ENCODE assay signal across 28 cellular contexts in genomic region chr16:25279491-25279890, GRCh38. TPM values are rescaled to one million over a fixed set of nuclear protein-coding genes. Genes with fewer than 3 reads are reported as not detected.
DNase-seq lines count a peak whose midpoint lies in the region; ATAC-seq, FAIRE-seq and TF ChIP-seq lines count a peak whose summit lies in the region.
"Had no signal": no experiment of that assay in that cellular context is flagged by ENCODE, and none has a peak within 500 bp of the region (broad histone marks: within the 10 kb centered on the region; RNA-seq: fewer than 3 reads in every experiment).

No MANE protein-coding gene starts in this region.

- H3K4me3 ChIP-seq in Panc1 (ENCODE audit: low read depth in 2 of 2, low read length in 2 of 2) = no peak overlapping the region
- H3K4me3 ChIP-seq in bronchial epithelial cell (ENCODE audit: low read depth, low read length) = no peak overlapping the region
- H3K4me3 ChIP-seq: GM23248, K562, SJCRH30 had no signal

- DNase-seq in NCI-H1105 treated with DMSO at 0.1 percent for 48 hours (lab: John Stamatoyannopoulos, UW) = peak; percentile 3
- DNase-seq in NCI-H1105 (lab: John Stamatoyannopoulos, UW) = no peak
- DNase-seq in Panc1 (ENCODE audit: low read depth, low spot score) = no peak
- peak; percentile 80 for DNase-seq in bronchial epithelial cell (ENCODE audit: low read depth)
- peak; percentile 53 to 60 for DNase-seq in foreskin keratinocyte
- no peak for DNase-seq in dedifferentiated amniotic fluid mesenchymal stem cell (ENCODE audit: extremely low spot score)
- DNase-seq: CD8-positive, alpha-beta T cell; DMS 273 treated with DMSO at 0.1 percent for 48 hours; DND-41; GM23248; H9; Kasumi-1; MV-4-11; NCI-H2029 treated with DMSO at 0.1 percent for 48 hours; NCI-H2171; NCI-H524; NCI-H82; SJCRH30 had no signal

- H3K36me3 ChIP-seq in Panc1 (ENCODE audit: control insufficient read depth, insufficient read depth, low read length) (no peaks in the 10 kb centered on the region), bronchial epithelial cell (ENCODE audit: control insufficient read depth, insufficient read depth, low read length) (no peaks in the 10 kb centered on the region)
- H3K36me3 ChIP-seq: SJCRH30 had no signal

- in situ Hi-C loops in Panc1 (cut with HindIII; ENCODE audit: low pct_unique_long_range_greater_than_20kb, low sequenced_read_pairs) = no loop called here

- POLR2A ChIA-PET in Panc1 (lab: Charles Lee) = interaction anchor here (0.6 kb wide), 1 partner anchor 17 kb away, joined by 3 read pairs; no protein-coding TSS in a partner anchor

- H3K9me3 ChIP-seq in Panc1 (ENCODE audit: control insufficient read depth, insufficient read depth, low read depth, low read length) = no peaks in the 10 kb centered on the region
- H3K9me3 ChIP-seq: SJCRH30 had no signal

- H3K4me1 ChIP-seq in Panc1 (ENCODE audit: control insufficient read depth, insufficient read depth, low read length) (no peaks in the 10 kb centered on the region), foreskin keratinocyte (no peaks in the 10 kb centered on the region)
- H3K4me1 ChIP-seq: SJCRH30 had no signal

- TF ChIP-seq CTCF in Panc1 (IDR thresholded peaks at IDR 0.05) = no peak
- no peak for TF ChIP-seq CTCF in bronchial epithelial cell (IDR thresholded peaks at IDR 0.05; ENCODE audit: insufficient read depth, low read length, severe bottlenecking)
- no peak for TF ChIP-seq CTCF in foreskin keratinocyte (conservative IDR thresholded peaks at IDR 0.05)

- FAIRE-seq in bronchial epithelial cell (lab: Jason Lieb, UNC) = no peak
- FAIRE-seq: GM12892, GM18507, HTR-8/SVneo, K562 had no signal

- CTCF ChIA-PET in Panc1 (lab: Charles Lee) = no interaction called here

- intact Hi-C loops in Panc1 (cut with micrococcal nuclease; ENCODE audit: unreplicated experiment) = loop anchor here (5.0 kb wide), 1 partner anchor 428 kb away; no protein-coding TSS in a partner anchor

- BruUV-seq in Panc1 (replicated peaks; lab: Mats Ljungman, UMichigan) = no TSS peak

- ATAC-seq in Panc1 (peak; percentile 18; the same call in 1 of the 2 replicates), foreskin keratinocyte (peak; percentile 27), HG03520 (IDR thresholded peaks at IDR 0.05; ENCODE audit: unreplicated experiment) (no peak), GM21723 (IDR thresholded peaks at IDR 0.05; ENCODE audit: unreplicated experiment) (no peak)
- ATAC-seq: CD8-positive, alpha-beta T cell; K562; SK-N-SH treated with all-trans-retinoic acid at 6 μM for 48 hours had no signal

- H3K27me3 ChIP-seq in Panc1 (ENCODE audit: control insufficient read depth, insufficient read depth, low read length) (no peaks in the 10 kb centered on the region), bronchial epithelial cell (ENCODE audit: control insufficient read depth, insufficient read depth, low read length) (no peaks in the 10 kb centered on the region), foreskin keratinocyte (no peaks in the 10 kb centered on the region)
- H3K27me3 ChIP-seq: SJCRH30 had no signal

- H3K27ac ChIP-seq in Panc1 (ENCODE audit: low read length) = no peak overlapping the region
- no peak overlapping the region for H3K27ac ChIP-seq in foreskin keratinocyte
- H3K27ac ChIP-seq: 22Rv1, C4-2B, GM23248, RWPE1, SJCRH30 had no signal

RNA-seq across cellular contexts. Expression of gene ZKSCAN2, which starts 21.8 kb away (rescaled TPM):
- total RNA-seq in Panc1 (2021; ENCODE audit: unreplicated experiment) = 11.4 TPM
- polyA plus RNA-seq in Panc1 (2012; ENCODE audit: insufficient read length) = 3.8 TPM
- 1.8 and 3.4 TPM in 2 replicates for total RNA-seq in bronchial epithelial cell
- 3.5 and 3.8 TPM in 2 replicates for total RNA-seq in foreskin keratinocyte
- 0.78 and 0.84 TPM in 2 replicates for polyA plus RNA-seq in foreskin keratinocyte

Comparison
In these comparisons a context has a peak if more than half of its experiments do, and no peak if none do; other contexts are left out.
1. DNase-seq: peak in NCI-H1105 treated with DMSO at 0.1 percent for 48 hours (single experiment), bronchial epithelial cell (single experiment) and foreskin keratinocyte (2 of 2); none in NCI-H1105 (single experiment), Panc1 (single experiment) and dedifferentiated amniotic fluid mesenchymal stem cell (single experiment).
2. ATAC-seq: peak in Panc1 (single experiment) and foreskin keratinocyte (single experiment); none in HG03520 (single experiment) and GM21723 (single experiment).